Comparison of ENCODE assay signal across 28 cellular contexts in the genomic region with DNA sequence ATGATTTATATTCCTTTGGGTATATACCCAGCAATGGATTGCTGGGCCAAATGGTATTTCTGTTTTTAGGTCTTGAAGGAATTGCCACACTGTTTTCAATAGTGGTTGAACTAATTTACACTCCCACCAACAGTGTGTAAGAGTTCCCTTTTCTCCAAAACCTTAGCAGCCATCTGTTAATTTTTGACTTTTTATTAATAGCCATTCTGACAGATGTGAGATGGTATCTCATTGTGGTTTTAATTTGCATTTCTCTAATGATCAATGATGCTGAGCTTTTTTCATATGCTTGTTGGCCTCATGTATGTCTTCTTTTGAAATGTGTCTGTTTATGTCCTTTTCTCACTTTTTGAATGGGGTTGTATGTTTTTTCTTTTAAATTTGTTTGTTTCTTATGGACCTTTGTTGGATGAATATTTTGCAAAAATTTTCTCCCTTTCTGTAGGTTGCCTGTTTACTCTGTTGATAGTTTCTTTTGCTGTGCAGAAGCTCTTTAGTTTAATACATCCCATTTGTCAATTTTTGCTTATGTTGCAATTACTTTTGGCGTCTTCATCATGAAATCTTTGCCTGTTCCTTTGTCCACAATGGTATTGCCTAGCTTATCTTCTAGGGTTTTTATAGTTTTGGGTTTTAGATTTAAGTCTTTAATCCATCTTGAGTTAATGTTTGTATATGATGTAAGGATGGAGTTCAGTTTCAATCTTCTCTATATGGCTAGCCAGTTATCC.
DNase-seq lines count a peak whose midpoint lies in the region; ATAC-seq and TF ChIP-seq lines count a peak whose summit lies in the region.
"Had no signal": no experiment of that assay in that cellular context is flagged by ENCODE, and none has a peak within 500 bp of the region (broad histone marks: within the 10 kb centered on the region; RNA-seq: fewer than 3 reads in every experiment).

No MANE protein-coding gene starts in this region.

- H3K9me3 ChIP-seq in body of pancreas = no peaks in the 10 kb centered on the region
- H3K9me3 ChIP-seq: mucosa of descending colon had no signal

- TF ChIP-seq CTCF in body of pancreas (IDR thresholded peaks at IDR 0.05) (no peak), nephron progenitor cell (IDR thresholded peaks at IDR 0.05) (no peak)

- no peaks in the 10 kb centered on the region for H3K4me1 ChIP-seq in body of pancreas
- H3K4me1 ChIP-seq: tibial nerve had no signal

- no peak overlapping the region for H3K4me3 ChIP-seq in body of pancreas
- H3K4me3 ChIP-seq: GM23248, mucosa of descending colon, tibial nerve had no signal

- H3K4me3 Mint-ChIP-seq in nephron progenitor cell = no peak overlapping the region
- H3K4me3 Mint-ChIP-seq: activated CD4-positive, alpha-beta memory T cell treated with anti-CD3 and anti-CD28 coated beads for 36 hours; activated naive CD8-positive, alpha-beta T cell treated with anti-CD3 and anti-CD28 coated beads, Interleukin-2, amount 50 U/mL, for 24 hours; activated T-cell treated with anti-CD3 and anti-CD28 coated beads, Interleukin-2, amount 50 U/mL, for 72 hours; B cell; CD8-positive, alpha-beta T cell; natural killer cell; T-helper 17 cell had no signal

- TF ChIP-seq POLR2A in body of pancreas (IDR thresholded peaks at IDR 0.05) = no peak

- DNase-seq in body of pancreas (no peak), cerebellum (ENCODE audit: low spot score) (no peak), hepatic stellate cell (ENCODE audit: low spot score) (no peak), nephron progenitor cell (no peak)
- DNase-seq: activated CD4-positive, alpha-beta memory T cell treated with anti-CD3 and anti-CD28 coated beads for 36 hours; activated naive CD4-positive, alpha-beta T cell; activated naive CD8-positive, alpha-beta T cell treated with anti-CD3 and anti-CD28 coated beads, Interleukin-2, amount 50 U/mL, for 24 hours; activated T-cell treated with anti-CD3 and anti-CD28 coated beads, Interleukin-2, amount 50 U/mL, for 72 hours; CD8-positive, alpha-beta T cell; central memory CD4-positive, alpha-beta T cell; glutamatergic neuron; GM23248; Kasumi-1; mammary epithelial cell; mucosa of descending colon; natural killer cell; NCI-H146; Right ventricle myocardium superior; stimulated activated CD4-positive, alpha-beta T cell treated with anti-CD3 and anti-CD28 coated beads, Interleukin-4, amount 100 ng/mL, for 1 hour; T-helper 17 cell had no signal

- ATAC-seq in GM18508 (IDR thresholded peaks at IDR 0.05; ENCODE audit: insufficient read depth, unreplicated experiment) = peak; percentile 62
- ATAC-seq in GM19438 (IDR thresholded peaks at IDR 0.05; ENCODE audit: low read depth, unreplicated experiment) = peak; percentile 78
- peak; percentile 85 for ATAC-seq in HG02938 (IDR thresholded peaks at IDR 0.05; ENCODE audit: unreplicated experiment)
- ATAC-seq in HG03521 (IDR thresholded peaks at IDR 0.05; ENCODE audit: unreplicated experiment) = peak; percentile 65
- no peak for ATAC-seq in body of pancreas
- ATAC-seq: activated CD4-positive, CD25-positive, alpha-beta regulatory T cell treated with anti-CD3 and anti-CD28 coated beads, Interleukin-2, amount 50 U/mL, for 24 hours; activated naive CD8-positive, alpha-beta T cell treated with anti-CD3 and anti-CD28 coated beads, Interleukin-2, amount 50 U/mL, for 24 hours; activated T-cell treated with anti-CD3 and anti-CD28 coated beads, Interleukin-2, amount 50 U/mL, for 72 hours; CD8-positive, alpha-beta T cell; mucosa of descending colon; natural killer cell; SK-N-SH treated with all-trans-retinoic acid at 6 μM for 48 hours; T-helper 17 cell had no signal

- peaks cover 5% of the 10 kb centered on the region for H3K9me3 Mint-ChIP-seq in nephron progenitor cell
- H3K9me3 Mint-ChIP-seq: activated naive CD8-positive, alpha-beta T cell treated with anti-CD3 and anti-CD28 coated beads, Interleukin-2, amount 50 U/mL, for 24 hours; CD8-positive, alpha-beta T cell had no signal

- no peaks in the 10 kb centered on the region for H3K27me3 Mint-ChIP-seq in nephron progenitor cell (ENCODE audit: low read depth, poor library complexity)
- H3K27me3 Mint-ChIP-seq: activated CD4-positive, alpha-beta memory T cell treated with anti-CD3 and anti-CD28 coated beads for 36 hours; activated naive CD8-positive, alpha-beta T cell treated with anti-CD3 and anti-CD28 coated beads, Interleukin-2, amount 50 U/mL, for 24 hours; B cell; T-helper 17 cell had no signal

- H3K27me3 ChIP-seq in body of pancreas = no peaks in the 10 kb centered on the region
- H3K27me3 ChIP-seq: tibial nerve had no signal

- H3K4me1 Mint-ChIP-seq in nephron progenitor cell = no peaks in the 10 kb centered on the region
- H3K4me1 Mint-ChIP-seq: activated naive CD8-positive, alpha-beta T cell treated with anti-CD3 and anti-CD28 coated beads, Interleukin-2, amount 50 U/mL, for 24 hours; natural killer cell; T-helper 17 cell had no signal

- no peak overlapping the region for H3K27ac Mint-ChIP-seq in nephron progenitor cell
- H3K27ac Mint-ChIP-seq: activated CD4-positive, alpha-beta memory T cell treated with anti-CD3 and anti-CD28 coated beads for 36 hours; activated naive CD8-positive, alpha-beta T cell treated with anti-CD3 and anti-CD28 coated beads, Interleukin-2, amount 50 U/mL, for 24 hours; activated T-cell treated with anti-CD3 and anti-CD28 coated beads, Interleukin-2, amount 50 U/mL, for 72 hours; B cell; CD8-positive, alpha-beta T cell; natural killer cell; T-helper 17 cell had no signal

- no peak overlapping the region for H3K27ac ChIP-seq in body of pancreas
- H3K27ac ChIP-seq: GM23248, tibial nerve had no signal

- no peaks in the 10 kb centered on the region for H3K36me3 Mint-ChIP-seq in nephron progenitor cell (ENCODE audit: low read depth)
- H3K36me3 Mint-ChIP-seq: activated CD4-positive, alpha-beta memory T cell treated with anti-CD3 and anti-CD28 coated beads for 36 hours; CD8-positive, alpha-beta T cell; natural killer cell had no signal

- intact Hi-C loops in body of pancreas (cut with DNase I) = no loop called here

- H3K36me3 ChIP-seq in body of pancreas (replicated peaks in 1 of 2; ENCODE audit: insufficient read depth in 1 of 2, low read depth in 2 of 2) = no peaks in the 10 kb centered on the region
- H3K36me3 ChIP-seq: tibial nerve had no signal

- 88 to 94% methylated on average over 1 of the region's 1 CpG for WGBS in body of pancreas, 2 donors
